ENCODE assay signal across 1 cellular context in genomic region chr15:67003586-67003985, GRCh38.
TF ChIP-seq lines count a peak whose summit lies in the region.

No MANE protein-coding gene starts in this region.

TF ChIP-seq in GM23338, 12 proteins besides CTCF, POLR2A, EP300 and RAD21 (continued from another document):
- no peak for TF ChIP-seq POLR2AphosphoS5 (IDR thresholded peaks at IDR 0.05; ENCODE audit: low read depth)
- TF ChIP-seq, protein P1, sequence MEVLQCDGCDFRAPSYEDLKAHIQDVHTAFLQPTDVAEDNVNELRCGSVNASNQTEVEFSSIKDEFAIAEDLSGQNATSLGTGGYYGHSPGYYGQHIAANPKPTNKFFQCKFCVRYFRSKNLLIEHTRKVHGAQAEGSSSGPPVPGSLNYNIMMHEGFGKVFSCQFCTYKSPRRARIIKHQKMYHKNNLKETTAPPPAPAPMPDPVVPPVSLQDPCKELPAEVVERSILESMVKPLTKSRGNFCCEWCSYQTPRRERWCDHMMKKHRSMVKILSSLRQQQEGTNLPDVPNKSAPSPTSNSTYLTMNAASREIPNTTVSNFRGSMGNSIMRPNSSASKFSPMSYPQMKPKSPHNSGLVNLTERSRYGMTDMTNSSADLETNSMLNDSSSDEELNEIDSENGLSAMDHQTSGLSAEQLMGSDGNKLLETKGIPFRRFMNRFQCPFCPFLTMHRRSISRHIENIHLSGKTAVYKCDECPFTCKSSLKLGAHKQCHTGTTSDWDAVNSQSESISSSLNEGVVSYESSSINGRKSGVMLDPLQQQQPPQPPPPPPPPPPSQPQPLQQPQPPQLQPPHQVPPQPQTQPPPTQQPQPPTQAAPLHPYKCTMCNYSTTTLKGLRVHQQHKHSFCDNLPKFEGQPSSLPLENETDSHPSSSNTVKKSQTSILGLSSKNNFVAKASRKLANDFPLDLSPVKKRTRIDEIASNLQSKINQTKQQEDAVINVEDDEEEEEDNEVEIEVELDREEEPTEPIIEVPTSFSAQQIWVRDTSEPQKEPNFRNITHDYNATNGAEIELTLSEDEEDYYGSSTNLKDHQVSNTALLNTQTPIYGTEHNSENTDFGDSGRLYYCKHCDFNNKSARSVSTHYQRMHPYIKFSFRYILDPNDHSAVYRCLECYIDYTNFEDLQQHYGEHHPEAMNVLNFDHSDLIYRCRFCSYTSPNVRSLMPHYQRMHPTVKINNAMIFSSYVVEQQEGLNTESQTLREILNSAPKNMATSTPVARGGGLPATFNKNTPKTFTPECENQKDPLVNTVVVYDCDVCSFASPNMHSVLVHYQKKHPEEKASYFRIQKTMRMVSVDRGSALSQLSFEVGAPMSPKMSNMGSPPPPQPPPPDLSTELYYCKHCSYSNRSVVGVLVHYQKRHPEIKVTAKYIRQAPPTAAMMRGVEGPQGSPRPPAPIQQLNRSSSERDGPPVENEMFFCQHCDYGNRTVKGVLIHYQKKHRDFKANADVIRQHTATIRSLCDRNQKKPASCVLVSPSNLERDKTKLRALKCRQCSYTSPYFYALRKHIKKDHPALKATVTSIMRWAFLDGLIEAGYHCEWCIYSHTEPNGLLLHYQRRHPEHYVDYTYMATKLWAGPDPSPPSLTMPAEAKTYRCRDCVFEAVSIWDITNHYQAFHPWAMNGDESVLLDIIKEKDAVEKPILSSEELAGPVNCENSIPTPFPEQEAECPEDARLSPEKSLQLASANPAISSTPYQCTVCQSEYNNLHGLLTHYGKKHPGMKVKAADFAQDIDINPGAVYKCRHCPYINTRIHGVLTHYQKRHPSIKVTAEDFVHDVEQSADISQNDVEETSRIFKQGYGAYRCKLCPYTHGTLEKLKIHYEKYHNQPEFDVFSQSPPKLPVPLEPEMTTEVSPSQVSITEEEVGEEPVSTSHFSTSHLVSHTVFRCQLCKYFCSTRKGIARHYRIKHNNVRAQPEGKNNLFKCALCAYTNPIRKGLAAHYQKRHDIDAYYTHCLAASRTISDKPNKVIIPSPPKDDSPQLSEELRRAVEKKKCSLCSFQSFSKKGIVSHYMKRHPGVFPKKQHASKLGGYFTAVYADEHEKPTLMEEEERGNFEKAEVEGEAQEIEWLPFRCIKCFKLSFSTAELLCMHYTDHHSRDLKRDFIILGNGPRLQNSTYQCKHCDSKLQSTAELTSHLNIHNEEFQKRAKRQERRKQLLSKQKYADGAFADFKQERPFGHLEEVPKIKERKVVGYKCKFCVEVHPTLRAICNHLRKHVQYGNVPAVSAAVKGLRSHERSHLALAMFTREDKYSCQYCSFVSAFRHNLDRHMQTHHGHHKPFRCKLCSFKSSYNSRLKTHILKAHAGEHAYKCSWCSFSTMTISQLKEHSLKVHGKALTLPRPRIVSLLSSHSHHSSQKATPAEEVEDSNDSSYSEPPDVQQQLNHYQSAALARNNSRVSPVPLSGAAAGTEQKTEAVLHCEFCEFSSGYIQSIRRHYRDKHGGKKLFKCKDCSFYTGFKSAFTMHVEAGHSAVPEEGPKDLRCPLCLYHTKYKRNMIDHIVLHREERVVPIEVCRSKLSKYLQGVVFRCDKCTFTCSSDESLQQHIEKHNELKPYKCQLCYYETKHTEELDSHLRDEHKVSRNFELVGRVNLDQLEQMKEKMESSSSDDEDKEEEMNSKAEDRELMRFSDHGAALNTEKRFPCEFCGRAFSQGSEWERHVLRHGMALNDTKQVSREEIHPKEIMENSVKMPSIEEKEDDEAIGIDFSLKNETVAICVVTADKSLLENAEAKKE (CRISPR knock-in tag; IDR thresholded peaks at IDR 0.05): no peak
- TF ChIP-seq CREB1 (CRISPR knock-in tag; IDR thresholded peaks at IDR 0.05; ENCODE audit: low read depth): no peak
TF ChIP-seq in GM23338: peak in this region for 0.
